ENCODE assay signal across 9 cellular contexts in the genomic region with DNA sequence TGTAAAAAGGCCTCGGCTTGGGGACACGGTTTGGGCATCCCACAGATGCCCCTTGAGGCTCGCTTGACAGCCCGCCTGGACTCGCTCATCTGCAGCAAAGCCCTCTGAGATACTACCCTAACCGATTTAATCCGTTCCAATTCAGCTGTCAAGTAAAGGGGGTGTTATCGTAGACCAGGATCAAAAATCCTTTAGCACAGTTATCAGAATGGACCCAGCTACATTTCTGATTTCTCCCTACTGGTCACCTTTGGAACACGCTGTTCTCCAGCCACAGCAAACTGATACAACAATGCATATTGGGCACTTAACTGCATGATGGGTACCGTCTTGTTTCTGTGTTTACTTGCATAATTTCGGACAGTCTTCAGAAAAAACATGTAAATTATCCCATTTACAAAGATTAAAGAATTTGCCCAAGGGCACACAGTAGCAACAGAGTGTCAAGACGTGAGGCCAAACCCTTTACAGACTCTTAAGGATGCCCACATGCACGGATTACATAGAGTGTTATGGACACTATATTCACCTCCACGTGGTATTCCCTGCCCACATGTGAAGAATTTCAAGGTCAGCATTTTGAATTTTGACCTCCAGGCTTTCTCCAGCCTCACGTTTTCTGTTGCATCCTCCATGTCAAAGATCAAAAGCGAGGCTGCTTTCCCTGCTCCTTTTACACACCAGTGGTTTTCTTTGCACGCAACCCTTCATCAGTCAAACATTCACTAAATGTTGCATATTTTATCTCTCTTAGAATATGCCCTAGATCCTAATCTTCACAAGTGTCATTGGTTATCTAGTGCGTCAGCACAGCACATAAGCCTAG. TPM values are rescaled to one million over a fixed set of nuclear protein-coding genes. Genes with fewer than 3 reads are reported as not detected.
DNase-seq lines count a peak whose midpoint lies in the region; ATAC-seq, FAIRE-seq and TF ChIP-seq lines count a peak whose summit lies in the region.
"Had no signal": no experiment of that assay in that cellular context is flagged by ENCODE, and none has a peak within 500 bp of the region (broad histone marks: within the 10 kb centered on the region; RNA-seq: fewer than 3 reads in every experiment).

No MANE protein-coding gene starts in this region.

- POLR2A ChIA-PET in activated CD8-positive, alpha-beta T cell treated with anti-CD3 and anti-CD28 coated beads, Interleukin-2, amount 10 ng/mL, durations not matched to agents 7 days and 5 days (lab: Charles Lee), result interaction anchor here (2.6 kb wide), 1 partner anchor 169 kb away, joined by 10 read pairs; the partner anchor contains the start of gene GALNT4

- H3K36me3 ChIP-seq in keratinocyte (ENCODE audit: control insufficient read depth in 2 of 2, extremely low read depth in 1 of 2, insufficient read depth in 2 of 2, low read length in 2 of 2), result peaks cover 5 to 7% of the 10 kb centered on the region in 2 experiments

- H3K79me2 ChIP-seq in keratinocyte (ENCODE audit: control insufficient read depth, insufficient read depth, low read length), result peaks cover 25% of the 10 kb centered on the region

- FAIRE-seq in keratinocyte (lab: Jason Lieb, UNC), result peak; percentile 9
- FAIRE-seq: G401.6 had no signal

- H3K4me3 ChIP-seq in keratinocyte (ENCODE audit: control insufficient read depth in 2 of 3, extremely low read depth in 1 of 3, insufficient read depth in 2 of 3, low read depth in 1 of 3, low read length in 3 of 3), result peak overlapping the region; percentile 47 to 73 (median 59)

- peak in 2 of 3 experiments; percentile 21 to 29 for TF ChIP-seq CTCF in keratinocyte (optimal IDR thresholded peaks at IDR 0.05 in 1 of 3, IDR thresholded peaks at IDR 0.05 in 1 of 3, conservative IDR thresholded peaks at IDR 0.05 in 1 of 3; ENCODE audit: extremely low read depth in 1 of 3, insufficient read depth in 2 of 3, low read length in 3 of 3)

- peaks cover 7% of the 10 kb centered on the region for H3K27me3 Mint-ChIP-seq in T-helper 1 cell treated with Interleukin-12 subunit alpha and Interleukin-12 subunit beta and Interleukin-4 antibody, amounts not matched to agents 30 μg/mL and 1 μg/mL, for 36 hours (ENCODE audit: low read depth)
- H3K27me3 Mint-ChIP-seq in activated CD8-positive, alpha-beta T cell treated with anti-CD3 and anti-CD28 coated beads, Interleukin-2, amount 10 ng/mL, durations not matched to agents 7 days and 5 days (ENCODE audit: low read depth), result no peaks in the 10 kb centered on the region
- H3K27me3 Mint-ChIP-seq in stimulated activated naive CD8-positive, alpha-beta T cell treated with anti-CD3 and anti-CD28 coated beads, Interleukin-15, amount 100 ng/mL, for 72 hours, result peaks cover 23% of the 10 kb centered on the region

- dilution Hi-C loops in keratinocyte (cut with MboI; ENCODE audit: extremely low pct_ligation_motif_present, low sequenced_read_pairs), result no loop called here

- ATAC-seq in activated CD8-positive, alpha-beta T cell treated with anti-CD3 and anti-CD28 coated beads, Interleukin-2, amount 10 ng/mL, durations not matched to agents 7 days and 5 days, result no peak
- ATAC-seq in stimulated activated naive CD8-positive, alpha-beta T cell treated with anti-CD3 and anti-CD28 coated beads, Interleukin-15, amount 100 ng/mL, for 72 hours, result no peak
- ATAC-seq in GM21825 (IDR thresholded peaks at IDR 0.05; ENCODE audit: unreplicated experiment) (no peak), HG03469 (IDR thresholded peaks at IDR 0.05; ENCODE audit: unreplicated experiment) (no peak)

- H4K20me1 ChIP-seq in keratinocyte (ENCODE audit: control insufficient read depth, extremely low read depth, insufficient read depth, low read length), result peaks cover 11% of the 10 kb centered on the region

- no peaks in the 10 kb centered on the region for H3K9me3 ChIP-seq in keratinocyte (ENCODE audit: control insufficient read depth, low read depth, low read length)

- peak overlapping the region; percentile 84 for H3K4me3 Mint-ChIP-seq in T-helper 1 cell treated with Interleukin-12 subunit alpha and Interleukin-12 subunit beta and Interleukin-4 antibody, amounts not matched to agents 30 μg/mL and 1 μg/mL, for 36 hours
- H3K4me3 Mint-ChIP-seq in activated CD8-positive, alpha-beta T cell treated with anti-CD3 and anti-CD28 coated beads, Interleukin-2, amount 10 ng/mL, durations not matched to agents 7 days and 5 days, result peak overlapping the region; percentile 85
- H3K4me3 Mint-ChIP-seq in stimulated activated naive CD8-positive, alpha-beta T cell treated with anti-CD3 and anti-CD28 coated beads, Interleukin-15, amount 100 ng/mL, for 72 hours, result peak overlapping the region; percentile 82 to 96

- H3K36me3 Mint-ChIP-seq in T-helper 1 cell treated with Interleukin-12 subunit alpha and Interleukin-12 subunit beta and Interleukin-4 antibody, amounts not matched to agents 30 μg/mL and 1 μg/mL, for 36 hours (ENCODE audit: low read depth), result peaks cover 10% of the 10 kb centered on the region
- H3K36me3 Mint-ChIP-seq in activated CD8-positive, alpha-beta T cell treated with anti-CD3 and anti-CD28 coated beads, Interleukin-2, amount 10 ng/mL, durations not matched to agents 7 days and 5 days (ENCODE audit: low read depth), result peaks cover 20% of the 10 kb centered on the region

- no peak overlapping the region for H2AFZ ChIP-seq in keratinocyte (ENCODE audit: control insufficient read depth, low read length)

- H3K27ac ChIP-seq in keratinocyte (ENCODE audit: control insufficient read depth, insufficient read depth, low read length), result peak overlapping the region; percentile 95

- peaks cover 24% of the 10 kb centered on the region for H3K4me1 Mint-ChIP-seq in T-helper 1 cell treated with Interleukin-12 subunit alpha and Interleukin-12 subunit beta and Interleukin-4 antibody, amounts not matched to agents 30 μg/mL and 1 μg/mL, for 36 hours (ENCODE audit: low read depth)
- H3K4me1 Mint-ChIP-seq in activated CD8-positive, alpha-beta T cell treated with anti-CD3 and anti-CD28 coated beads, Interleukin-2, amount 10 ng/mL, durations not matched to agents 7 days and 5 days (ENCODE audit: low read depth), result peaks cover 25% of the 10 kb centered on the region
- peaks cover 25% of the 10 kb centered on the region for H3K4me1 Mint-ChIP-seq in stimulated activated naive CD8-positive, alpha-beta T cell treated with anti-CD3 and anti-CD28 coated beads, Interleukin-15, amount 100 ng/mL, for 72 hours

- peak overlapping the region; percentile 70 for H3K4me2 ChIP-seq in keratinocyte (ENCODE audit: control insufficient read depth, extremely low read depth, insufficient read depth, low read depth, low read length)

- peaks cover 25% of the 10 kb centered on the region for H3K4me1 ChIP-seq in keratinocyte (ENCODE audit: control insufficient read depth, extremely low read depth, insufficient read depth, low read length)

- DNase-seq in T-helper 1 cell, result no peak
- DNase-seq in activated CD8-positive, alpha-beta T cell treated with anti-CD3 and anti-CD28 coated beads, Interleukin-2, amount 10 ng/mL, durations not matched to agents 7 days and 5 days, result no peak
- no peak for DNase-seq in keratinocyte (ENCODE audit: low read depth, low spot score)
- no peak for DNase-seq in stimulated activated naive CD8-positive, alpha-beta T cell treated with anti-CD3 and anti-CD28 coated beads, Interleukin-15, amount 100 ng/mL, for 72 hours
- DNase-seq in A172 (ENCODE audit: low spot score), result no peak

- H3K9me3 Mint-ChIP-seq in T-helper 1 cell treated with Interleukin-12 subunit alpha and Interleukin-12 subunit beta and Interleukin-4 antibody, amounts not matched to agents 30 μg/mL and 1 μg/mL, for 36 hours, result no peaks in the 10 kb centered on the region
- H3K9me3 Mint-ChIP-seq in activated CD8-positive, alpha-beta T cell treated with anti-CD3 and anti-CD28 coated beads, Interleukin-2, amount 10 ng/mL, durations not matched to agents 7 days and 5 days (ENCODE audit: insufficient read depth), result no peaks in the 10 kb centered on the region
- no peaks in the 10 kb centered on the region for H3K9me3 Mint-ChIP-seq in stimulated activated naive CD8-positive, alpha-beta T cell treated with anti-CD3 and anti-CD28 coated beads, Interleukin-15, amount 100 ng/mL, for 72 hours

- no peak overlapping the region for H3K27ac Mint-ChIP-seq in T-helper 1 cell treated with Interleukin-12 subunit alpha and Interleukin-12 subunit beta and Interleukin-4 antibody, amounts not matched to agents 30 μg/mL and 1 μg/mL, for 36 hours
- peak overlapping the region; percentile 94 for H3K27ac Mint-ChIP-seq in activated CD8-positive, alpha-beta T cell treated with anti-CD3 and anti-CD28 coated beads, Interleukin-2, amount 10 ng/mL, durations not matched to agents 7 days and 5 days
- no peak overlapping the region for H3K27ac Mint-ChIP-seq in stimulated activated naive CD8-positive, alpha-beta T cell treated with anti-CD3 and anti-CD28 coated beads, Interleukin-15, amount 100 ng/mL, for 72 hours

- CTCF ChIA-PET in activated CD8-positive, alpha-beta T cell treated with anti-CD3 and anti-CD28 coated beads, Interleukin-2, amount 10 ng/mL, durations not matched to agents 7 days and 5 days (lab: Charles Lee), result interaction anchor here (1.0 to 4.9 kb wide), 6 partner anchors 9 to 337 kb away, joined by 3 to 53 read pairs (median 4); no protein-coding TSS in a partner anchor

- H3K9me1 ChIP-seq in keratinocyte (ENCODE audit: control insufficient read depth, extremely low read depth, insufficient read depth, low read length), result no peaks in the 10 kb centered on the region

- peak overlapping the region; percentile 93 for H3K9ac ChIP-seq in keratinocyte (ENCODE audit: control insufficient read depth, extremely low read depth, insufficient read depth, low read length)

- H3K27me3 ChIP-seq in keratinocyte (ENCODE audit: control insufficient read depth, extremely low read depth, insufficient read depth, low read length), result no peaks in the 10 kb centered on the region

RNA-seq across cellular contexts. Expression of gene DUSP6, which starts 3.2 kb away (rescaled TPM):
- total RNA-seq in activated CD8-positive, alpha-beta T cell treated with anti-CD3 and anti-CD28 coated beads, Interleukin-2, amount 10 ng/mL, durations not matched to agents 7 days and 5 days, result 100 to 1,000 TPM; 116 to 119 TPM
- 205 to 251 TPM (median 221 TPM) in 3 replicates for polyA plus RNA-seq in keratinocyte
- 66.1 TPM for polyA plus RNA-seq in keratinocyte (2011; ENCODE audit: low read depth)
- 66.2 and 96.4 TPM in 2 replicates for polyA plus RNA-seq in keratinocyte (2011; cell fraction: cytosol; rRNA removed)
- polyA plus RNA-seq in keratinocyte (2011; cell fraction: nucleus; rRNA removed), result 255 and 281 TPM in 2 replicates
- polyA plus RNA-seq in keratinocyte (2012; ENCODE audit: low replicate concordance), result 82.7 and 187 TPM in 2 replicates
- 454 to 649 TPM (median 503 TPM) in 3 replicates for polyA minus RNA-seq in keratinocyte
- polyA minus RNA-seq in keratinocyte (2011; cell fraction: cytosol; rRNA and poly(A)+ RNA removed), result 290 TPM
- 297 and 332 TPM in 2 replicates for polyA minus RNA-seq in keratinocyte (2011; cell fraction: nucleus; rRNA and poly(A)+ RNA removed)
- 8.1 and 9.4 TPM in 2 replicates for total RNA-seq in A172 (2014; rRNA removed; shearing (Covaris generic))

Comparison
In these comparisons a context has a peak if more than half of its experiments do, and no peak if none do; other contexts are left out.
1. RNA of gene DUSP6, which starts 3.2 kb away (total RNA-seq): 116 to 119 TPM in activated CD8-positive, alpha-beta T cell treated with anti-CD3 and anti-CD28 coated beads, Interleukin-2, amount 10 ng/mL, durations not matched to agents 7 days and 5 days; 8.1 to 9.4 TPM in A172; every median in the first group is over 10 times any median in the second.
2. Peak in every context shown above with its lines, with median percentiles within 50 percentile points of each other: H3K4me3 Mint-ChIP-seq.